ENCODE assay signal across 8 cellular contexts in the genomic region with DNA sequence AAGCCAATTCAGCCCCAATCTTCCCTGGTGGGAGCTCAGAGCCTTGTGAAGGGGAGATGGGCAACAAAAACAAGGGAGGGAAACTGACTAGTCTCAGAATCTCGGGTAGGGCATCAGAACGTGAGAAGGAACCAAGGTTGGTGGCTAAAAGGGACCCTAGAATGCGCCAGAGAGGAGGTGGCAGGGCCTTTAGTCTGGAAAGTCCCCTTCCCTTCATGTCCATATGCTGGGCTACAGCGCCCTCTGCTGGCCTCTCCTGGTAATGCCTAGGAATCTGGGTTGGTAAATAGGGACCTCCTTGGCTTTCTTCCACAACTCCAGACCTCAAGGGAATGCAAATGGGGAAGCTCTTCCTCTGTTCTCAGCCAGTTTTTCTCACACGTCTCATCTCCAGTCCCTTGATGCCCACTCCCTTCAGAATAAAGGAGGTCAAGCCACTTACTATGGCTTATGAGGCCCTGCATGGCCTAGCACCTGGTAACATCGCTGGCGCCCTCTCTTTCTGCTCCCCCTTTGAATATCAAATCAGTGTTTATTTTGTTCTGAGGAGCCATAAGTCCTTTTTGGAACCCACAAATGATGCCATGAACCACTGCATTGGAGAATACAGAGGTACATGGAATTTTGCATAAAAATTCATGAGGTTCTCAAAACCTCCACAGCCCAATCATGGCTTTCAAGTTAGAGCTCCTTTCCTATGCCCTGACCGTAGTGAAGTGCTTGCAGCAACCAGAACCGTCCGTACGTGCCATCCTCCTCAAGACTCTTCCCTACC. TPM values are rescaled to one million over a fixed set of nuclear protein-coding genes. Genes with fewer than 3 reads are reported as not detected.
A peak's percentile ranks its signal among the peaks of the same experiment; 100 is the strongest.
DNase-seq lines count a peak whose midpoint lies in the region; ATAC-seq and TF ChIP-seq lines count a peak whose summit lies in the region.

No MANE protein-coding gene starts in this region.

- no peaks in the 10 kb centered on the region for H3K27me3 Mint-ChIP-seq in IgD-negative memory B cell

- no peaks in the 10 kb centered on the region for H3K9me3 Mint-ChIP-seq in IgD-negative memory B cell

- H3K4me1 Mint-ChIP-seq in IgD-negative memory B cell = peaks cover 37 to 53% (median 38%) of the 10 kb centered on the region in 3 donors

- H3K36me3 Mint-ChIP-seq in IgD-negative memory B cell = peaks cover 3% of the 10 kb centered on the region

- WGBS in esophagus, 2 donors = 18 to 19% methylated on average over 11 of the region's 11 CpGs

- CTCF ChIA-PET in GM10248 (lab: Yijun Ruan, JAX) = interaction anchor here (0.6 to 6.3 kb wide), 37 partner anchors 8 to 663 kb away, joined by 3 to 124 read pairs (median 4); partner anchors contain the start of gene HNRNPUL1

- H3K4me1 ChIP-seq in esophagus (ENCODE audit: control insufficient read depth in 2 of 2, insufficient read depth in 2 of 2, low read length in 1 of 2) (peaks cover 2 to 6% of the 10 kb centered on the region in 2 donors), muscle layer of duodenum (ENCODE audit: control insufficient read depth in 1 of 2, insufficient read depth in 2 of 2, low read length in 2 of 2) (peaks cover 19 to 63% of the 10 kb centered on the region in 2 donors)

- DNase-seq in GM10248 (ENCODE audit: extremely low spot score) = peak; percentile 78
- DNase-seq in OCI-M1 (lab: John Stamatoyannopoulos, UW) = peak; percentile 97
- DNase-seq in activated T-cell treated with anti-CD3 and anti-CD28 coated beads for 4 hours = peak; percentile 96
- peak; percentile 97 for DNase-seq in stimulated activated CD8-positive, alpha-beta memory T cell treated with anti-CD3 and anti-CD28 coated beads, Interleukin-7, amount 100 ng/mL, for 24 hours (ENCODE audit: low read depth)

- peak overlapping the region; percentile 97 to 99 (median 99) for H3K4me3 Mint-ChIP-seq in IgD-negative memory B cell

- H3K27ac Mint-ChIP-seq in IgD-negative memory B cell = peak overlapping the region; percentile 99 to 100 (median 100)

- TF ChIP-seq CTCF in GM10248 (IDR thresholded peaks at IDR 0.05; ENCODE audit: control extremely low read depth, extremely low read depth, low read depth, missing control alignments) = peak; percentile 98

- H3K36me3 ChIP-seq in esophagus (ENCODE audit: control insufficient read depth in 2 of 2, insufficient read depth in 2 of 2, low read length in 1 of 2) = peaks cover 26 to 37% of the 10 kb centered on the region in 2 donors
- H3K36me3 ChIP-seq in muscle layer of duodenum (ENCODE audit: control insufficient read depth in 1 of 2, insufficient read depth in 2 of 2, low read length in 2 of 2) = peaks cover 41 to 57% of the 10 kb centered on the region in 2 donors

- peak overlapping the region; percentile 97 to 98 for H3K27ac ChIP-seq in esophagus (ENCODE audit: low read depth in 2 of 2, low read length in 1 of 2)
- H3K27ac ChIP-seq in muscle layer of duodenum (ENCODE audit: low read length) = peak overlapping the region; percentile 98

- H3K27me3 ChIP-seq in esophagus (ENCODE audit: control insufficient read depth in 1 of 2, insufficient read depth in 2 of 2, low read length in 2 of 2) (no peaks in the 10 kb centered on the region), muscle layer of duodenum (ENCODE audit: low read depth, low read length) (no peaks in the 10 kb centered on the region)

- H3K4me3 ChIP-seq in esophagus (ENCODE audit: low read depth in 1 of 2, low read length in 2 of 2) = peak overlapping the region; percentile 81 to 85
- H3K4me3 ChIP-seq in muscle layer of duodenum (ENCODE audit: low read depth in 1 of 2, low read length in 2 of 2) = peak overlapping the region; percentile 87 to 99

- H3K9me3 ChIP-seq in esophagus (ENCODE audit: control insufficient read depth in 2 of 2, insufficient read depth in 1 of 2, low read depth in 1 of 2, low read length in 1 of 2) (no peaks in the 10 kb centered on the region), muscle layer of duodenum (ENCODE audit: control insufficient read depth in 1 of 2, low read length in 2 of 2) (no peaks in the 10 kb centered on the region)

- POLR2A ChIA-PET in GM10248 (lab: Yijun Ruan, JAX) = interaction anchor here (1.0 to 1.8 kb wide), 2 partner anchors 44 kb away, joined by 3 to 7 read pairs; partner anchors contain the start of gene HNRNPUL1

- ATAC-seq in GM21360 (IDR thresholded peaks at IDR 0.05; ENCODE audit: unreplicated experiment) = no peak

RNA-seq across cellular contexts. Expression of gene CCDC97, which starts 1.3 kb away (rescaled TPM):
- polyA plus RNA-seq in IgD-negative memory B cell = 34.5 TPM
- polyA plus RNA-seq in esophagus = 10 to 100 TPM; 12.2 to 14.0 TPM

RNA-seq across cellular contexts. Expression of gene HNRNPUL1, which starts 44.5 kb away (rescaled TPM):
- polyA plus RNA-seq in IgD-negative memory B cell (80.9 TPM), esophagus (10 to 100 TPM; 64.9 to 73.4 TPM)

RNA-seq across cellular contexts. Expression of gene TGFB1, which starts 45.1 kb away (rescaled TPM):
- polyA plus RNA-seq in IgD-negative memory B cell (49.3 TPM), esophagus (10 to 100 TPM; 16.2 to 77.1 TPM)

RNA-seq across cellular contexts. Expression of gene B9D2, which starts 55.3 kb away (rescaled TPM):
- polyA plus RNA-seq in IgD-negative memory B cell = 10.5 TPM
- 1 to 10 TPM; 3.1 to 6.0 TPM for polyA plus RNA-seq in esophagus
